19 cellular contexts compared by ENCODE assay signal in genomic region chr10:71294856-71295255, GRCh38. TPM values are rescaled to one million over a fixed set of nuclear protein-coding genes. Genes with fewer than 3 reads are reported as not detected.
DNase-seq lines count a peak whose midpoint lies in the region; ATAC-seq, FAIRE-seq and TF ChIP-seq lines count a peak whose summit lies in the region.
"Had no signal": no experiment of that assay in that cellular context is flagged by ENCODE, and none has a peak within 500 bp of the region (broad histone marks: within the 10 kb centered on the region; RNA-seq: fewer than 3 reads in every experiment).

No MANE protein-coding gene starts in this region.

- H3K36me3 Mint-ChIP-seq in astrocyte (ENCODE audit: low read depth, unreplicated experiment), result peaks cover 40% of the 10 kb centered on the region
- H3K36me3 Mint-ChIP-seq: CD4-positive, alpha-beta memory T cell had no signal

- no peak overlapping the region for H3K4me3 ChIP-seq in left ventricle myocardium inferior
- H3K4me3 ChIP-seq in astrocyte (ENCODE audit: insufficient read depth, low read depth, low read length), result no peak overlapping the region
- no peak overlapping the region for H3K4me3 ChIP-seq in lower lobe of right lung
- H3K4me3 ChIP-seq: GM12878, GM23248 had no signal

- no peak for ATAC-seq in Right ventricle myocardium superior (ENCODE audit: poor library complexity)
- ATAC-seq in lower lobe of right lung, result no peak
- no peak for ATAC-seq in esophagus mucosa
- ATAC-seq: GM12878 had no signal

- no peaks in the 10 kb centered on the region for H4K20me1 ChIP-seq in astrocyte (ENCODE audit: insufficient read depth, low read length)

- no peak overlapping the region for H3K9ac ChIP-seq in astrocyte (ENCODE audit: low read length)
- H3K9ac ChIP-seq: GM23248 had no signal

- H3K9me3 ChIP-seq in left ventricle myocardium inferior (replicated peaks), result no peaks in the 10 kb centered on the region
- no peaks in the 10 kb centered on the region for H3K9me3 ChIP-seq in astrocyte (ENCODE audit: insufficient read depth, low read depth, low read length)
- H3K9me3 ChIP-seq in lower lobe of right lung, result no peaks in the 10 kb centered on the region

- peak overlapping the region; percentile 14 for H3K27ac Mint-ChIP-seq in astrocyte (ENCODE audit: unreplicated experiment)

- H3K4me2 ChIP-seq in astrocyte (ENCODE audit: low read length), result no peak overlapping the region

- TF ChIP-seq CTCF in left ventricle myocardium inferior (IDR thresholded peaks at IDR 0.05; ENCODE audit: borderline replicate concordance) (no peak), astrocyte (IDR thresholded peaks at IDR 0.05; ENCODE audit: insufficient read depth, low read depth, low read length) (no peak), lower lobe of right lung (IDR thresholded peaks at IDR 0.05) (no peak)

- no peak for FAIRE-seq in astrocyte (lab: Jason Lieb, UNC)
- FAIRE-seq: GM12878, GM19239, H1 had no signal

- peaks cover 9% of the 10 kb centered on the region for H3K4me1 ChIP-seq in left ventricle myocardium inferior
- H3K4me1 ChIP-seq in astrocyte (ENCODE audit: insufficient read depth, low read length), result no peaks in the 10 kb centered on the region
- peaks cover 15% of the 10 kb centered on the region for H3K4me1 ChIP-seq in lower lobe of right lung

- H3K27ac ChIP-seq in left ventricle myocardium inferior (replicated peaks), result no peak overlapping the region
- no peak overlapping the region for H3K27ac ChIP-seq in astrocyte (ENCODE audit: low read depth, low read length)
- H3K27ac ChIP-seq in cingulate gyrus (ENCODE audit: low read depth, low read length), result peak overlapping the region; percentile 10
- H3K27ac ChIP-seq in lower lobe of right lung, result no peak overlapping the region
- H3K27ac ChIP-seq: GM23248 had no signal

- H2AFZ ChIP-seq in astrocyte (ENCODE audit: low read depth, low read length), result no peak overlapping the region
- H2AFZ ChIP-seq: GM23248 had no signal

- intact Hi-C loops in Right ventricle myocardium superior (cut with DNase I), result no loop called here
- intact Hi-C loops in left ventricle myocardium inferior (cut with micrococcal nuclease), result no loop called here
- intact Hi-C loops in lower lobe of right lung (cut with DNase I), result no loop called here

- H3K9me3 Mint-ChIP-seq in astrocyte (ENCODE audit: unreplicated experiment), result no peaks in the 10 kb centered on the region
- H3K9me3 Mint-ChIP-seq: CD4-positive, alpha-beta memory T cell had no signal

- no peaks in the 10 kb centered on the region for H3K79me2 ChIP-seq in astrocyte (ENCODE audit: insufficient read depth, low read length)

- H3K4me3 Mint-ChIP-seq in astrocyte (ENCODE audit: unreplicated experiment), result no peak overlapping the region

- H3K27me3 Mint-ChIP-seq in astrocyte (ENCODE audit: low read depth, unreplicated experiment), result peaks cover 12% of the 10 kb centered on the region

- no peaks in the 10 kb centered on the region for H3K27me3 ChIP-seq in left ventricle myocardium inferior (ENCODE audit: low read depth)
- H3K27me3 ChIP-seq in astrocyte (ENCODE audit: insufficient read depth, low read length), result no peaks in the 10 kb centered on the region
- no peaks in the 10 kb centered on the region for H3K27me3 ChIP-seq in lower lobe of right lung (ENCODE audit: low read depth)

- peaks cover 89% of the 10 kb centered on the region for H3K36me3 ChIP-seq in left ventricle myocardium inferior
- H3K36me3 ChIP-seq in astrocyte (ENCODE audit: insufficient read depth, low read length), result peaks cover 3% of the 10 kb centered on the region
- H3K36me3 ChIP-seq in lower lobe of right lung, result peaks cover 50% of the 10 kb centered on the region

- no peaks in the 10 kb centered on the region for H3K4me1 Mint-ChIP-seq in astrocyte (ENCODE audit: low read depth, unreplicated experiment)

- DNase-seq in Right ventricle myocardium superior, result peak; percentile 17
- no peak for DNase-seq in left ventricle myocardium inferior
- DNase-seq in astrocyte (ENCODE audit: low read depth), result no peak
- DNase-seq in lower lobe of right lung, result peak; percentile 33
- no peak for DNase-seq in ureter (ENCODE audit: low spot score)
- no peak for DNase-seq in activated CD4-positive, alpha-beta T cell treated with anti-CD3 and anti-CD28 coated beads, Interleukin-2, amount 50 U/mL, for 4 hours
- DNase-seq: Calu3; CD4-positive, alpha-beta memory T cell; COR-L47; EL; GDM1; GM23248; H7; HCEC 1CT had no signal

RNA-seq across cellular contexts. Expression of gene SLC29A3, which starts 24.2 kb away (rescaled TPM):
- 1.8 TPM for total RNA-seq in Right ventricle myocardium superior
- 1.7 TPM for total RNA-seq in left ventricle myocardium inferior
- total RNA-seq in astrocyte, result 3.2 and 3.4 TPM in 2 replicates
- total RNA-seq in lower lobe of right lung, result 13.2 TPM
- 22.4 TPM for total RNA-seq in ureter
- 0.92 TPM for total RNA-seq in esophagus mucosa

Comparison
In these comparisons a context has a peak if more than half of its experiments do, and no peak if none do; other contexts are left out.
1. DNase-seq: peak in Right ventricle myocardium superior (single experiment) and lower lobe of right lung (single experiment); none in left ventricle myocardium inferior (single experiment), astrocyte (single experiment), ureter (single experiment) and activated CD4-positive, alpha-beta T cell treated with anti-CD3 and anti-CD28 coated beads, Interleukin-2, amount 50 U/mL, for 4 hours (0 of 2).